ENCODE assay signal across 1 cellular context in genomic region chr22:19169002-19169946, GRCh38.
TF ChIP-seq lines count a peak whose summit lies in the region.

No MANE protein-coding gene starts in this region.

TF ChIP-seq in HepG2, 621 proteins besides CTCF, POLR2A, EP300 and RAD21 (continued from another document and continues in another):
- TF ChIP-seq, protein P1, sequence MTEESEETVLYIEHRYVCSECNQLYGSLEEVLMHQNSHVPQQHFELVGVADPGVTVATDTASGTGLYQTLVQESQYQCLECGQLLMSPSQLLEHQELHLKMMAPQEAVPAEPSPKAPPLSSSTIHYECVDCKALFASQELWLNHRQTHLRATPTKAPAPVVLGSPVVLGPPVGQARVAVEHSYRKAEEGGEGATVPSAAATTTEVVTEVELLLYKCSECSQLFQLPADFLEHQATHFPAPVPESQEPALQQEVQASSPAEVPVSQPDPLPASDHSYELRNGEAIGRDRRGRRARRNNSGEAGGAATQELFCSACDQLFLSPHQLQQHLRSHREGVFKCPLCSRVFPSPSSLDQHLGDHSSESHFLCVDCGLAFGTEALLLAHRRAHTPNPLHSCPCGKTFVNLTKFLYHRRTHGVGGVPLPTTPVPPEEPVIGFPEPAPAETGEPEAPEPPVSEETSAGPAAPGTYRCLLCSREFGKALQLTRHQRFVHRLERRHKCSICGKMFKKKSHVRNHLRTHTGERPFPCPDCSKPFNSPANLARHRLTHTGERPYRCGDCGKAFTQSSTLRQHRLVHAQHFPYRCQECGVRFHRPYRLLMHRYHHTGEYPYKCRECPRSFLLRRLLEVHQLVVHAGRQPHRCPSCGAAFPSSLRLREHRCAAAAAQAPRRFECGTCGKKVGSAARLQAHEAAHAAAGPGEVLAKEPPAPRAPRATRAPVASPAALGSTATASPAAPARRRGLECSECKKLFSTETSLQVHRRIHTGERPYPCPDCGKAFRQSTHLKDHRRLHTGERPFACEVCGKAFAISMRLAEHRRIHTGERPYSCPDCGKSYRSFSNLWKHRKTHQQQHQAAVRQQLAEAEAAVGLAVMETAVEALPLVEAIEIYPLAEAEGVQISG (CRISPR knock-in tag; IDR thresholded peaks at IDR 0.05), result no peak
- TF ChIP-seq FIP1L1 (IDR thresholded peaks at IDR 0.05; ENCODE audit: borderline replicate concordance, insufficient read depth, low read depth, low read length) (no peak), MED13 (CRISPR knock-in tag; IDR thresholded peaks at IDR 0.05) (no peak), ONECUT2 (CRISPR knock-in tag; IDR thresholded peaks at IDR 0.05) (no peak), ZNF329 (CRISPR knock-in tag; IDR thresholded peaks at IDR 0.05; ENCODE audit: low read depth) (no peak), ZNF33A (CRISPR knock-in tag; IDR thresholded peaks at IDR 0.05; ENCODE audit: borderline replicate concordance) (no peak), ZNF724P (CRISPR knock-in tag; IDR thresholded peaks at IDR 0.05; ENCODE audit: borderline replicate concordance) (no peak), HNRNPUL1 (IDR thresholded peaks at IDR 0.05; ENCODE audit: low read depth, low read length) (no peak), NR2C2 (CRISPR knock-in tag; IDR thresholded peaks at IDR 0.05; ENCODE audit: borderline replicate concordance) (no peak), MED8 (CRISPR knock-in tag; IDR thresholded peaks at IDR 0.05; ENCODE audit: insufficient replicate concordance) (no peak), NBN (conservative IDR thresholded peaks at IDR 0.05) (no peak), ZNF552 (CRISPR knock-in tag; IDR thresholded peaks at IDR 0.05; ENCODE audit: borderline replicate concordance) (no peak), ZNF451 (CRISPR knock-in tag; IDR thresholded peaks at IDR 0.05) (no peak), AKAP8 (CRISPR knock-in tag; IDR thresholded peaks at IDR 0.05) (0 out of 2 replicates have a peak, but pooled peaks have one; percentile 35), ZFP62 (CRISPR knock-in tag; IDR thresholded peaks at IDR 0.05) (no peak), SP4 (CRISPR knock-in tag; IDR thresholded peaks at IDR 0.05) (no peak), ZNF687 (CRISPR knock-in tag; IDR thresholded peaks at IDR 0.05) (peak; percentile 44; the same call in 1 of the 2 replicates), ZNF235 (CRISPR knock-in tag; IDR thresholded peaks at IDR 0.05; ENCODE audit: borderline replicate concordance) (no peak), TMF1 (CRISPR knock-in tag; IDR thresholded peaks at IDR 0.05; ENCODE audit: low read depth) (peak; percentile 45; the same call in 1 of the 2 replicates), MAFF (IDR thresholded peaks at IDR 0.05; ENCODE audit: low read depth, low read length) (no peak), ZNF614 (CRISPR knock-in tag; IDR thresholded peaks at IDR 0.05; ENCODE audit: borderline replicate concordance) (no peak), ZNF335 (CRISPR knock-in tag; IDR thresholded peaks at IDR 0.05) (no peak), DNMT1 (CRISPR knock-in tag; IDR thresholded peaks at IDR 0.05) (no peak), ZNF646 (CRISPR knock-in tag; IDR thresholded peaks at IDR 0.05) (no peak), ZNF441 (CRISPR knock-in tag; IDR thresholded peaks at IDR 0.05; ENCODE audit: borderline replicate concordance) (no peak), ZNF629 (CRISPR knock-in tag; conservative IDR thresholded peaks at IDR 0.05) (no peak), NFYB (CRISPR knock-in tag; IDR thresholded peaks at IDR 0.05) (no peak), ZNF713 (CRISPR knock-in tag; IDR thresholded peaks at IDR 0.05) (no peak), ZNF777 (CRISPR knock-in tag; IDR thresholded peaks at IDR 0.05) (peak; percentile 92), UBTF (CRISPR knock-in tag; IDR thresholded peaks at IDR 0.05) (peak; percentile 65; the same call in 1 of the 2 replicates), ZNF772 (CRISPR knock-in tag; IDR thresholded peaks at IDR 0.05) (no peak), ZNF124 (CRISPR knock-in tag; IDR thresholded peaks at IDR 0.05) (no peak), SRSF4 (IDR thresholded peaks at IDR 0.05; ENCODE audit: low read depth, low read length, poor library complexity, severe bottlenecking) (no peak), PHF8 (CRISPR knock-in tag; IDR thresholded peaks at IDR 0.05) (0 out of 2 replicates have a peak, but pooled peaks have one; percentile 51), ZNF746 (CRISPR knock-in tag; IDR thresholded peaks at IDR 0.05) (no peak), ZNF691 (CRISPR knock-in tag; IDR thresholded peaks at IDR 0.05; ENCODE audit: borderline replicate concordance, low read depth) (no peak), ZNF292 (CRISPR knock-in tag; IDR thresholded peaks at IDR 0.05; ENCODE audit: borderline replicate concordance, low read depth) (no peak), PCBP2 (optimal IDR thresholded peaks at IDR 0.05; ENCODE audit: low read depth, low read length, poor library complexity, severe bottlenecking) (no peak)
- TF ChIP-seq, protein P2, sequence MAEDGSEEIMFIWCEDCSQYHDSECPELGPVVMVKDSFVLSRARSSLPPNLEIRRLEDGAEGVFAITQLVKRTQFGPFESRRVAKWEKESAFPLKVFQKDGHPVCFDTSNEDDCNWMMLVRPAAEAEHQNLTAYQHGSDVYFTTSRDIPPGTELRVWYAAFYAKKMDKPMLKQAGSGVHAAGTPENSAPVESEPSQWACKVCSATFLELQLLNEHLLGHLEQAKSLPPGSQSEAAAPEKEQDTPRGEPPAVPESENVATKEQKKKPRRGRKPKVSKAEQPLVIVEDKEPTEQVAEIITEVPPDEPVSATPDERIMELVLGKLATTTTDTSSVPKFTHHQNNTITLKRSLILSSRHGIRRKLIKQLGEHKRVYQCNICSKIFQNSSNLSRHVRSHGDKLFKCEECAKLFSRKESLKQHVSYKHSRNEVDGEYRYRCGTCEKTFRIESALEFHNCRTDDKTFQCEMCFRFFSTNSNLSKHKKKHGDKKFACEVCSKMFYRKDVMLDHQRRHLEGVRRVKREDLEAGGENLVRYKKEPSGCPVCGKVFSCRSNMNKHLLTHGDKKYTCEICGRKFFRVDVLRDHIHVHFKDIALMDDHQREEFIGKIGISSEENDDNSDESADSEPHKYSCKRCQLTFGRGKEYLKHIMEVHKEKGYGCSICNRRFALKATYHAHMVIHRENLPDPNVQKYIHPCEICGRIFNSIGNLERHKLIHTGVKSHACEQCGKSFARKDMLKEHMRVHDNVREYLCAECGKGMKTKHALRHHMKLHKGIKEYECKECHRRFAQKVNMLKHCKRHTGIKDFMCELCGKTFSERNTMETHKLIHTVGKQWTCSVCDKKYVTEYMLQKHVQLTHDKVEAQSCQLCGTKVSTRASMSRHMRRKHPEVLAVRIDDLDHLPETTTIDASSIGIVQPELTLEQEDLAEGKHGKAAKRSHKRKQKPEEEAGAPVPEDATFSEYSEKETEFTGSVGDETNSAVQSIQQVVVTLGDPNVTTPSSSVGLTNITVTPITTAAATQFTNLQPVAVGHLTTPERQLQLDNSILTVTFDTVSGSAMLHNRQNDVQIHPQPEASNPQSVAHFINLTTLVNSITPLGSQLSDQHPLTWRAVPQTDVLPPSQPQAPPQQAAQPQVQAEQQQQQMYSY (CRISPR knock-in tag; IDR thresholded peaks at IDR 0.05), result no peak
- TF ChIP-seq, protein P3, sequence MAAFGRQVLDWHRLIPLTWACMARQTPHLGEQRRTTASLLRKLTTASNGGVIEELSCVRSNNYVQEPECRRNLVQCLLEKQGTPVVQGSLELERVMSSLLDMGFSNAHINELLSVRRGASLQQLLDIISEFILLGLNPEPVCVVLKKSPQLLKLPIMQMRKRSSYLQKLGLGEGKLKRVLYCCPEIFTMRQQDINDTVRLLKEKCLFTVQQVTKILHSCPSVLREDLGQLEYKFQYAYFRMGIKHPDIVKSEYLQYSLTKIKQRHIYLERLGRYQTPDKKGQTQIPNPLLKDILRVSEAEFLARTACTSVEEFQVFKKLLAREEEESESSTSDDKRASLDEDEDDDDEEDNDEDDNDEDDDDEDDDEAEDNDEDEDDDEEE (CRISPR knock-in tag; IDR thresholded peaks at IDR 0.05), result no peak
- TF ChIP-seq, protein P4, sequence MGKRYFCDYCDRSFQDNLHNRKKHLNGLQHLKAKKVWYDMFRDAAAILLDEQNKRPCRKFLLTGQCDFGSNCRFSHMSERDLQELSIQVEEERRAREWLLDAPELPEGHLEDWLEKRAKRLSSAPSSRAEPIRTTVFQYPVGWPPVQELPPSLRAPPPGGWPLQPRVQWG (CRISPR knock-in tag; IDR thresholded peaks at IDR 0.05; ENCODE audit: borderline replicate concordance, low read depth), result no peak
